In genomic region chr11:73114835-73115220, GRCh38 we compare ENCODE assay signal across 21 cellular contexts. TPM values are rescaled to one million over a fixed set of nuclear protein-coding genes. Genes with fewer than 3 reads are reported as not detected.
A peak's percentile ranks its signal among the peaks of the same experiment; 100 is the strongest.
DNase-seq lines count a peak whose midpoint lies in the region; ATAC-seq and TF ChIP-seq lines count a peak whose summit lies in the region.
"Had no signal": no experiment of that assay in that cellular context is flagged by ENCODE, and none has a peak within 500 bp of the region (broad histone marks: within the 10 kb centered on the region; RNA-seq: fewer than 3 reads in every experiment).

No MANE protein-coding gene starts in this region.

- H3K79me2 ChIP-seq in PC-9 (ENCODE audit: low read depth) = no peaks in the 10 kb centered on the region

- H3K4me2 ChIP-seq in PC-9 = peak overlapping the region; percentile 49
- H3K4me2 ChIP-seq: SK-N-SH had no signal

- no peak for TF ChIP-seq CTCF in PC-9 (conservative IDR thresholded peaks at IDR 0.05)
- TF ChIP-seq CTCF in epithelial cell of esophagus (IDR thresholded peaks at IDR 0.05; ENCODE audit: insufficient read depth, low read depth, low read length, missing control alignments) = no peak
- no peak for TF ChIP-seq CTCF in type B pancreatic cell (conservative IDR thresholded peaks at IDR 0.05)
- no peak for TF ChIP-seq CTCF in endothelial cell (IDR thresholded peaks at IDR 0.05; ENCODE audit: unreplicated experiment)

- no peak overlapping the region for H2AFZ ChIP-seq in PC-9

- H3K4me3 Mint-ChIP-seq in naive B cell = no peak overlapping the region
- no peak overlapping the region for H3K4me3 Mint-ChIP-seq in type B pancreatic cell
- no peak overlapping the region for H3K4me3 Mint-ChIP-seq in endothelial cell (ENCODE audit: unreplicated experiment)
- H3K4me3 Mint-ChIP-seq: CD4-positive, CD25-positive, alpha-beta regulatory T cell had no signal

- H3F3A ChIP-seq in PC-9 (ENCODE audit: insufficient read depth, low read depth) = peaks cover 9% of the 10 kb centered on the region; the same call in 1 of the 2 replicates

- H3K36me3 ChIP-seq in PC-9 (ENCODE audit: low read depth) = peaks cover 3% of the 10 kb centered on the region

- H3K27me3 Mint-ChIP-seq in naive B cell (no peaks in the 10 kb centered on the region), type B pancreatic cell (no peaks in the 10 kb centered on the region), endothelial cell (ENCODE audit: unreplicated experiment) (no peaks in the 10 kb centered on the region)
- H3K27me3 Mint-ChIP-seq: CD4-positive, CD25-positive, alpha-beta regulatory T cell had no signal

- CTCF ChIA-PET in PC-9 (lab: Charles Lee) = no interaction called here

- H3K36me3 Mint-ChIP-seq in naive B cell (peaks cover 42 to 60% of the 10 kb centered on the region in 2 donors), type B pancreatic cell (peaks cover 27% of the 10 kb centered on the region), endothelial cell (ENCODE audit: low read depth, unreplicated experiment) (peaks cover 22% of the 10 kb centered on the region)

- peaks cover 27% of the 10 kb centered on the region for H3K4me1 ChIP-seq in PC-9 (replicated peaks; ENCODE audit: insufficient read depth)

- 0 out of 2 replicates have a peak, but pooled peaks cover 14% of the 10 kb centered on the region for H3K9me3 ChIP-seq in PC-9 (ENCODE audit: insufficient read depth, low read depth)
- H3K9me3 ChIP-seq: SK-N-SH had no signal

- ATAC-seq in naive B cell (ENCODE audit: low read depth in 2 of 2) = no peak
- no peak for ATAC-seq in GM18511 (IDR thresholded peaks at IDR 0.05; ENCODE audit: unreplicated experiment)
- ATAC-seq: GM12878 had no signal

- H3K9me3 Mint-ChIP-seq in naive B cell (peaks cover 4 to 25% (median 13%) of the 10 kb centered on the region in 7 donors), type B pancreatic cell (peaks cover 6% of the 10 kb centered on the region), endothelial cell (ENCODE audit: unreplicated experiment) (no peaks in the 10 kb centered on the region)

- no peaks in the 10 kb centered on the region for H3K9me2 ChIP-seq in PC-9 (ENCODE audit: insufficient read depth)
- H3K9me2 ChIP-seq: SK-N-SH had no signal

- no peaks in the 10 kb centered on the region for H4K20me1 ChIP-seq in PC-9 (ENCODE audit: insufficient read depth)

- peak overlapping the region; percentile 56 for H3K27ac ChIP-seq in PC-9

- H3K27ac Mint-ChIP-seq in naive B cell = peak overlapping the region; percentile 56 to 88 (median 78)
- H3K27ac Mint-ChIP-seq in type B pancreatic cell = peak overlapping the region; percentile 85
- no peak overlapping the region for H3K27ac Mint-ChIP-seq in endothelial cell (ENCODE audit: unreplicated experiment)
- H3K27ac Mint-ChIP-seq: CD4-positive, CD25-positive, alpha-beta regulatory T cell had no signal

- DNase-seq in PC-9 = no peak
- DNase-seq in epithelial cell of esophagus (ENCODE audit: low read depth) = peak; percentile 84
- no peak for DNase-seq in naive B cell
- DNase-seq in type B pancreatic cell (ENCODE audit: extremely low spot score, unreplicated experiment) = no peak
- DNase-seq in stimulated activated CD4-positive, alpha-beta T cell treated with anti-CD3 and anti-CD28 coated beads, Interleukin-4, amount 100 ng/mL, for 4 hours = no peak
- DNase-seq in endothelial cell (ENCODE audit: low spot score) = no peak
- DNase-seq: CD4-positive, CD25-positive, alpha-beta regulatory T cell; COR-L47; DMS 273 treated with DMSO at 0.1 percent for 48 hours; DMS79 treated with DMSO at 0.1 percent for 48 hours; Kasumi-1; MG63; NCI-H1417 treated with DMSO at 0.1 percent for 48 hours; NCI-H187; NCI-H446; NCI-H526; RPMI8226; SIG-M5; SK-N-SH had no signal

- H3K4me1 Mint-ChIP-seq in naive B cell = peaks cover 63 to 85% (median 81%) of the 10 kb centered on the region in 3 donors
- H3K4me1 Mint-ChIP-seq in type B pancreatic cell (ENCODE audit: unreplicated experiment) = no peaks in the 10 kb centered on the region
- H3K4me1 Mint-ChIP-seq in endothelial cell (ENCODE audit: unreplicated experiment) = peaks cover 3% of the 10 kb centered on the region

- H3K4me3 ChIP-seq in PC-9 (peak overlapping the region; percentile 2; the same call in 1 of the 2 replicates), epithelial cell of esophagus (ENCODE audit: low read length) (no peak overlapping the region)
- H3K4me3 ChIP-seq: GM12878, MG63 had no signal

- POLR2A ChIA-PET in PC-9 (lab: Charles Lee; ENCODE audit: unreplicated experiment) = interaction anchor here (0.5 to 0.6 kb wide), 2 partner anchors 97 to 221 kb away, joined by 3 to 10 read pairs; no protein-coding TSS in a partner anchor

- intact Hi-C loops in PC-9 (cut with micrococcal nuclease; ENCODE audit: unreplicated experiment) = no loop called here

- BruUV-seq in PC-9 (replicated peaks; lab: Mats Ljungman, UMichigan) = TSS peak; percentile 34

- no peaks in the 10 kb centered on the region for H3K27me3 ChIP-seq in PC-9 (ENCODE audit: insufficient read depth, low read depth)
- H3K27me3 ChIP-seq: MG63 had no signal

RNA-seq across cellular contexts. Expression of gene FCHSD2, which starts 27.3 kb away (rescaled TPM):
- total RNA-seq in PC-9 (2021) (20.5 and 22.6 TPM in 2 replicates), type B pancreatic cell (ENCODE audit: low replicate concordance) (30.8 and 32.0 TPM in 2 replicates), endothelial cell (ENCODE audit: unreplicated experiment) (45.3 TPM)
- polyA plus RNA-seq in naive B cell (ENCODE audit: low read depth in 6 of 6) = 100 to 1,000 TPM in 3 of 6 donors, 10 to 100 TPM in 3; 43.0 to 134 (median 104) TPM
